1 cellular context compared by ENCODE assay signal in the genomic region with DNA sequence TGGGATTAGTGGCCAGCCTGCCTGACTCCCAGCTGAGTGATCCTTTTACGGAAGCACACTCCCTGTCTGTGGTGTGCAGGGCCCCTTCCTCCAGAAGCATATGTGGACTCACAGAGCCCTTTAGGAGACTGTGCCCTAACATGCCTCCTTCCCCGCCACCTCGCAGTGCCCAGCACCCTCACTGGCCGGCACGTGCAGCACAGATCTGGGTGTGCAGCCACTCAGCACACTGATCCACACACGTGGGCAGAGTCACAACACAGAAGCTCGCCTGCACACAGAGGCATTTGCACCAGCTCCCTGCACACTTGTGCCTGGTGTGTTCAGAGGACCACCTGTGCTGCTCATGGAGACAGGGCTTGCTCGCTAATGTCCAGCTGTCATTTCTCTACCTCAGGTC.
TF ChIP-seq lines count a peak whose summit lies in the region.

No MANE protein-coding gene starts in this region.

TF ChIP-seq in HepG2, 621 proteins besides CTCF, POLR2A, EP300 and RAD21:
- TF ChIP-seq, protein P1, sequence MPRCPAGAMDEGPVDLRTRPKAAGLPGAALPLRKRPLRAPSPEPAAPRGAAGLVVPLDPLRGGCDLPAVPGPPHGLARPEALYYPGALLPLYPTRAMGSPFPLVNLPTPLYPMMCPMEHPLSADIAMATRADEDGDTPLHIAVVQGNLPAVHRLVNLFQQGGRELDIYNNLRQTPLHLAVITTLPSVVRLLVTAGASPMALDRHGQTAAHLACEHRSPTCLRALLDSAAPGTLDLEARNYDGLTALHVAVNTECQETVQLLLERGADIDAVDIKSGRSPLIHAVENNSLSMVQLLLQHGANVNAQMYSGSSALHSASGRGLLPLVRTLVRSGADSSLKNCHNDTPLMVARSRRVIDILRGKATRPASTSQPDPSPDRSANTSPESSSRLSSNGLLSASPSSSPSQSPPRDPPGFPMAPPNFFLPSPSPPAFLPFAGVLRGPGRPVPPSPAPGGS (CRISPR knock-in tag; IDR thresholded peaks at IDR 0.05): no peak
- peak; percentile 89; the same call in 1 of the 2 replicates for TF ChIP-seq ZNF768 (CRISPR knock-in tag; IDR thresholded peaks at IDR 0.05)
